10 cellular contexts compared by ENCODE assay signal in genomic region chr1:26109229-26110164, GRCh38. TPM values are rescaled to one million over a fixed set of nuclear protein-coding genes. Genes with fewer than 3 reads are reported as not detected.
DNase-seq lines count a peak whose midpoint lies in the region; ATAC-seq and TF ChIP-seq lines count a peak whose summit lies in the region.
"Had no signal": no experiment of that assay in that cellular context is flagged by ENCODE, and none has a peak within 500 bp of the region (broad histone marks: within the 10 kb centered on the region; RNA-seq: fewer than 3 reads in every experiment).

No MANE protein-coding gene starts in this region.

- H3K4me2 ChIP-seq in OCI-LY3 (ENCODE audit: low read length), result peak overlapping the region; percentile 86

- no peak for ATAC-seq in activated CD8-positive, alpha-beta memory T cell treated with anti-CD3 and anti-CD28 coated beads, Interleukin-2, amount 10 ng/mL, durations not matched to agents 7 days and 5 days
- no peak for ATAC-seq in GM21381 (IDR thresholded peaks at IDR 0.05; ENCODE audit: unreplicated experiment)
- no peak for ATAC-seq in HG03135 (IDR thresholded peaks at IDR 0.05; ENCODE audit: unreplicated experiment)

- peaks cover 11% of the 10 kb centered on the region for H3K4me1 ChIP-seq in OCI-LY3 (ENCODE audit: low read length)

- H3K27me3 ChIP-seq in OCI-LY3 (ENCODE audit: low read depth, low read length), result no peaks in the 10 kb centered on the region
- H3K27me3 ChIP-seq: neutrophil had no signal

- no peak overlapping the region for H3K27ac ChIP-seq in OCI-LY3 (ENCODE audit: low read length)

- no peak for DNase-seq in activated CD8-positive, alpha-beta memory T cell treated with anti-CD3 and anti-CD28 coated beads, Interleukin-2, amount 10 ng/mL, durations not matched to agents 7 days and 5 days
- DNase-seq in activated CD8-positive, alpha-beta memory T cell treated with anti-CD3 and anti-CD28 coated beads, Interleukin-2, amount 50 U/mL, for 4 hours, result no peak
- DNase-seq in osteocyte (ENCODE audit: extremely low spot score, unreplicated experiment) (peak; percentile 30), dermis blood vessel endothelial cell (no peak)
- DNase-seq: anterior cingulate cortex had no signal

- H3K36me3 Mint-ChIP-seq in activated CD8-positive, alpha-beta memory T cell treated with anti-CD3 and anti-CD28 coated beads, Interleukin-2, amount 10 ng/mL, durations not matched to agents 7 days and 5 days, result peaks cover 9% of the 10 kb centered on the region
- peaks cover 28% of the 10 kb centered on the region for H3K36me3 Mint-ChIP-seq in dendritic cell treated with granulocyte-macrophage colony-stimulating factor and Interleukin-4, amounts not matched to agents 40 ng/mL and 50 ng/mL, for 4 days (ENCODE audit: low read depth)
- H3K36me3 Mint-ChIP-seq in osteocyte (ENCODE audit: unreplicated experiment), result peaks cover 1% of the 10 kb centered on the region

- peak overlapping the region; percentile 85; the same call in 1 of the 2 replicates for H3K4me3 ChIP-seq in OCI-LY3 (ENCODE audit: low read length)

- intact Hi-C loops in dendritic cell treated with granulocyte-macrophage colony-stimulating factor and Interleukin-4, amounts not matched to agents 40 ng/mL and 50 ng/mL, for 4 days (cut with micrococcal nuclease), result loop anchor here (5.0 kb wide), 2 partner anchors 53 to 213 kb away; no protein-coding TSS in a partner anchor

- peaks cover 32% of the 10 kb centered on the region for H3K4me1 Mint-ChIP-seq in activated CD8-positive, alpha-beta memory T cell treated with anti-CD3 and anti-CD28 coated beads, Interleukin-2, amount 10 ng/mL, durations not matched to agents 7 days and 5 days
- H3K4me1 Mint-ChIP-seq in dendritic cell treated with granulocyte-macrophage colony-stimulating factor and Interleukin-4, amounts not matched to agents 40 ng/mL and 50 ng/mL, for 4 days (ENCODE audit: low read depth), result peaks cover 18% of the 10 kb centered on the region
- H3K4me1 Mint-ChIP-seq in osteocyte (ENCODE audit: unreplicated experiment), result peaks cover 20% of the 10 kb centered on the region

- TF ChIP-seq CTCF in OCI-LY3 (IDR thresholded peaks at IDR 0.05; ENCODE audit: low read depth, low read length) (no peak), osteocyte (IDR thresholded peaks at IDR 0.05) (no peak)

- H3K27me3 Mint-ChIP-seq in activated CD8-positive, alpha-beta memory T cell treated with anti-CD3 and anti-CD28 coated beads, Interleukin-2, amount 10 ng/mL, durations not matched to agents 7 days and 5 days, result peaks cover 3% of the 10 kb centered on the region
- H3K27me3 Mint-ChIP-seq in dendritic cell treated with granulocyte-macrophage colony-stimulating factor and Interleukin-4, amounts not matched to agents 40 ng/mL and 50 ng/mL, for 4 days, result peaks cover 2% of the 10 kb centered on the region
- no peaks in the 10 kb centered on the region for H3K27me3 Mint-ChIP-seq in osteocyte (ENCODE audit: unreplicated experiment)

- CTCF ChIA-PET in activated CD8-positive, alpha-beta memory T cell treated with anti-CD3 and anti-CD28 coated beads, Interleukin-2, amount 10 ng/mL, durations not matched to agents 7 days and 5 days (lab: Charles Lee), result interaction anchor here (0.7 to 8.0 kb wide), 7 partner anchors 15 to 176 kb away, joined by 3 to 93 read pairs (median 5); partner anchors contain the start of genes CEP85 and ZNF593

- peak overlapping the region; percentile 91 for H3K4me3 Mint-ChIP-seq in activated CD8-positive, alpha-beta memory T cell treated with anti-CD3 and anti-CD28 coated beads, Interleukin-2, amount 10 ng/mL, durations not matched to agents 7 days and 5 days
- peak overlapping the region; percentile 95 for H3K4me3 Mint-ChIP-seq in dendritic cell treated with granulocyte-macrophage colony-stimulating factor and Interleukin-4, amounts not matched to agents 40 ng/mL and 50 ng/mL, for 4 days
- peak overlapping the region; percentile 78 for H3K4me3 Mint-ChIP-seq in osteocyte (ENCODE audit: unreplicated experiment)

- no peaks in the 10 kb centered on the region for H3K9me3 ChIP-seq in OCI-LY3 (ENCODE audit: insufficient read depth, low read length)
- H3K9me3 ChIP-seq: neutrophil had no signal

- H3K9me3 Mint-ChIP-seq in activated CD8-positive, alpha-beta memory T cell treated with anti-CD3 and anti-CD28 coated beads, Interleukin-2, amount 10 ng/mL, durations not matched to agents 7 days and 5 days (ENCODE audit: low read depth), result no peaks in the 10 kb centered on the region
- no peaks in the 10 kb centered on the region for H3K9me3 Mint-ChIP-seq in dendritic cell treated with granulocyte-macrophage colony-stimulating factor and Interleukin-4, amounts not matched to agents 40 ng/mL and 50 ng/mL, for 4 days
- no peaks in the 10 kb centered on the region for H3K9me3 Mint-ChIP-seq in osteocyte (ENCODE audit: unreplicated experiment)

- no peaks in the 10 kb centered on the region for H3K36me3 ChIP-seq in OCI-LY3 (replicated peaks; ENCODE audit: low read depth, low read length)
- H3K36me3 ChIP-seq: neutrophil had no signal

- H3K79me2 ChIP-seq in OCI-LY3 (ENCODE audit: low read length), result peaks cover 19% of the 10 kb centered on the region

- H4K20me1 ChIP-seq in OCI-LY3 (ENCODE audit: insufficient read depth, low read length), result no peaks in the 10 kb centered on the region

- H3K9ac ChIP-seq in OCI-LY3 (ENCODE audit: low read length), result no peak overlapping the region

- H3K27ac Mint-ChIP-seq in activated CD8-positive, alpha-beta memory T cell treated with anti-CD3 and anti-CD28 coated beads, Interleukin-2, amount 10 ng/mL, durations not matched to agents 7 days and 5 days, result no peak overlapping the region
- H3K27ac Mint-ChIP-seq in dendritic cell treated with granulocyte-macrophage colony-stimulating factor and Interleukin-4, amounts not matched to agents 40 ng/mL and 50 ng/mL, for 4 days, result peak overlapping the region; percentile 88
- H3K27ac Mint-ChIP-seq in osteocyte (ENCODE audit: unreplicated experiment), result no peak overlapping the region

- H2AFZ ChIP-seq in OCI-LY3 (ENCODE audit: low read depth, low read length), result no peak overlapping the region

RNA-seq across cellular contexts. Expression of gene PDIK1L, which starts 2.1 kb away (rescaled TPM):
- 10 to 100 TPM; 18.3 to 20.2 TPM for total RNA-seq in activated CD8-positive, alpha-beta memory T cell treated with anti-CD3 and anti-CD28 coated beads, Interleukin-2, amount 10 ng/mL, durations not matched to agents 7 days and 5 days
- 7.6 and 7.8 TPM in 2 replicates for total RNA-seq in osteocyte
- total RNA-seq in dermis blood vessel endothelial cell, result 6.7 and 8.2 TPM in 2 replicates

RNA-seq across cellular contexts. Expression of gene TRIM63, which starts 42.1 kb away (rescaled TPM):
- total RNA-seq in activated CD8-positive, alpha-beta memory T cell treated with anti-CD3 and anti-CD28 coated beads, Interleukin-2, amount 10 ng/mL, durations not matched to agents 7 days and 5 days, result not detected
- total RNA-seq in osteocyte, result 0.21 TPM in 1 of 2 replicates, not detected in the other
- total RNA-seq in dermis blood vessel endothelial cell, result not detected in 2 replicates

RNA-seq across cellular contexts. Expression of gene FAM110D, which starts 49.4 kb away (rescaled TPM):
- not detected for total RNA-seq in activated CD8-positive, alpha-beta memory T cell treated with anti-CD3 and anti-CD28 coated beads, Interleukin-2, amount 10 ng/mL, durations not matched to agents 7 days and 5 days
- total RNA-seq in osteocyte (not detected in 2 replicates), dermis blood vessel endothelial cell (11.6 and 12.9 TPM in 2 replicates)

RNA-seq across cellular contexts. Expression of gene C1orf232, which starts 59.3 kb away (rescaled TPM):
- total RNA-seq in activated CD8-positive, alpha-beta memory T cell treated with anti-CD3 and anti-CD28 coated beads, Interleukin-2, amount 10 ng/mL, durations not matched to agents 7 days and 5 days, result not detected
- total RNA-seq in osteocyte, result not detected in 2 replicates
- not detected in 2 replicates for total RNA-seq in dermis blood vessel endothelial cell

Comparison
In these comparisons a context has a peak if more than half of its experiments do, and no peak if none do; other contexts are left out.
1. RNA of gene FAM110D, which starts 49.4 kb away (total RNA-seq): 11.6 to 12.9 TPM in dermis blood vessel endothelial cell; not detected in activated CD8-positive, alpha-beta memory T cell treated with anti-CD3 and anti-CD28 coated beads, Interleukin-2, amount 10 ng/mL, durations not matched to agents 7 days and 5 days and not detected in osteocyte; every median in the first group is over 10 times any median in the second.
2. Peak in every context shown above with its lines, with median percentiles within 50 percentile points of each other: H3K4me3 Mint-ChIP-seq.